11 cellular contexts compared by ENCODE assay signal in genomic region chr11:46520971-46521745, GRCh38.
DNase-seq lines count a peak whose midpoint lies in the region; ATAC-seq and TF ChIP-seq lines count a peak whose summit lies in the region.
"Had no signal": no experiment of that assay in that cellular context is flagged by ENCODE, and none has a peak within 500 bp of the region (broad histone marks: within the 10 kb centered on the region; RNA-seq: fewer than 3 reads in every experiment).

No MANE protein-coding gene starts in this region.

- H3K9me3 ChIP-seq in SU-DHL-6 (ENCODE audit: insufficient read depth, low read length), result no peaks in the 10 kb centered on the region
- H3K9me3 ChIP-seq: BE2C, pancreas had no signal

- no peak overlapping the region for H3K27ac Mint-ChIP-seq in activated CD4-positive, alpha-beta memory T cell treated with anti-CD3 and anti-CD28 coated beads, Interleukin-2, amount 10 ng/mL, durations not matched to agents 7 days and 5 days

- peaks cover 2% of the 10 kb centered on the region for H3K36me3 Mint-ChIP-seq in activated CD4-positive, alpha-beta memory T cell treated with anti-CD3 and anti-CD28 coated beads, Interleukin-2, amount 10 ng/mL, durations not matched to agents 7 days and 5 days (ENCODE audit: low read depth)

- H3K9me2 ChIP-seq in SU-DHL-6 (replicated peaks; ENCODE audit: insufficient read depth, low read length), result no peaks in the 10 kb centered on the region

- H3K36me3 ChIP-seq in SU-DHL-6 (ENCODE audit: low read length), result no peaks in the 10 kb centered on the region; the same call in 1 of the 2 replicates
- H3K36me3 ChIP-seq: BE2C, pancreas had no signal

- H2AFZ ChIP-seq in SU-DHL-6 (ENCODE audit: low read depth, low read length, severe bottlenecking), result no peak overlapping the region

- no peaks in the 10 kb centered on the region for H3K9me3 Mint-ChIP-seq in activated CD4-positive, alpha-beta memory T cell treated with anti-CD3 and anti-CD28 coated beads, Interleukin-2, amount 10 ng/mL, durations not matched to agents 7 days and 5 days

- H3K4me3 Mint-ChIP-seq in activated CD4-positive, alpha-beta memory T cell treated with anti-CD3 and anti-CD28 coated beads, Interleukin-2, amount 10 ng/mL, durations not matched to agents 7 days and 5 days, result no peak overlapping the region

- peaks cover 50% of the 10 kb centered on the region for H3K79me2 ChIP-seq in SU-DHL-6 (ENCODE audit: insufficient read depth, low read length)

- POLR2A ChIA-PET in activated CD4-positive, alpha-beta memory T cell treated with anti-CD3 and anti-CD28 coated beads, Interleukin-2, amount 10 ng/mL, durations not matched to agents 7 days and 5 days (lab: Charles Lee), result no interaction called here

- H3K27me3 Mint-ChIP-seq in activated CD4-positive, alpha-beta memory T cell treated with anti-CD3 and anti-CD28 coated beads, Interleukin-2, amount 10 ng/mL, durations not matched to agents 7 days and 5 days, result no peaks in the 10 kb centered on the region

- H3F3A ChIP-seq in SU-DHL-6 (ENCODE audit: insufficient read depth), result peaks cover 8% of the 10 kb centered on the region

- CTCF ChIA-PET in activated CD4-positive, alpha-beta memory T cell treated with anti-CD3 and anti-CD28 coated beads, Interleukin-2, amount 10 ng/mL, durations not matched to agents 7 days and 5 days (lab: Charles Lee), result interaction anchor here (1.3 kb wide), 1 partner anchor 8 kb away, joined by 7 read pairs; no protein-coding TSS in a partner anchor

- H3K27ac ChIP-seq in 22Rv1 (peak overlapping the region; percentile 45), SU-DHL-6 (ENCODE audit: low read depth, low read length) (peak overlapping the region; percentile 64)
- H3K27ac ChIP-seq: coronary artery, pancreas had no signal

- no peaks in the 10 kb centered on the region for H3K27me3 ChIP-seq in SU-DHL-6 (ENCODE audit: low read length)
- H3K27me3 ChIP-seq: BE2C, pancreas had no signal

- H3K4me3 ChIP-seq in SU-DHL-6 (ENCODE audit: insufficient read depth, low read length, poor library complexity, severe bottlenecking), result no peak overlapping the region
- H3K4me3 ChIP-seq: coronary artery, pancreas had no signal

- peak overlapping the region; percentile 52 for H3K4me2 ChIP-seq in SU-DHL-6 (ENCODE audit: low read depth, low read length, poor library complexity, severe bottlenecking)

- no peak overlapping the region for H3K9ac ChIP-seq in SU-DHL-6 (ENCODE audit: low read length)

- no peak for ATAC-seq in HG02798 (IDR thresholded peaks at IDR 0.05; ENCODE audit: poor library complexity, unreplicated experiment)

- DNase-seq in HCEC 1CT (peak; percentile 55), fibroblast of peridontal ligament (ENCODE audit: extremely low read depth) (peak; percentile 63), HK-2 (ENCODE audit: unreplicated experiment) (no peak)
- no peak for DNase-seq in activated CD4-positive, alpha-beta memory T cell treated with anti-CD3 and anti-CD28 coated beads, Interleukin-2, amount 10 ng/mL, durations not matched to agents 7 days and 5 days
- DNase-seq in effector CD4-positive, alpha-beta T cell, result no peak
- DNase-seq: BE2C, pancreas had no signal

- peaks cover 1% of the 10 kb centered on the region for H3K4me1 Mint-ChIP-seq in activated CD4-positive, alpha-beta memory T cell treated with anti-CD3 and anti-CD28 coated beads, Interleukin-2, amount 10 ng/mL, durations not matched to agents 7 days and 5 days

- H4K20me1 ChIP-seq in SU-DHL-6 (ENCODE audit: low read depth, low read length), result no peaks in the 10 kb centered on the region

- no peak for TF ChIP-seq CTCF in 22Rv1 (IDR thresholded peaks at IDR 0.05)
- TF ChIP-seq CTCF in SU-DHL-6 (IDR thresholded peaks at IDR 0.05; ENCODE audit: insufficient read depth, low read length, poor library complexity, severe bottlenecking), result no peak

Comparison
In these comparisons a context has a peak if more than half of its experiments do, and no peak if none do; other contexts are left out.
1. DNase-seq: peak in HCEC 1CT (single experiment) and fibroblast of peridontal ligament (single experiment); none in activated CD4-positive, alpha-beta memory T cell treated with anti-CD3 and anti-CD28 coated beads, Interleukin-2, amount 10 ng/mL, durations not matched to agents 7 days and 5 days (single experiment), effector CD4-positive, alpha-beta T cell (single experiment) and HK-2 (single experiment).